1 cellular context compared by ENCODE assay signal in the genomic region with DNA sequence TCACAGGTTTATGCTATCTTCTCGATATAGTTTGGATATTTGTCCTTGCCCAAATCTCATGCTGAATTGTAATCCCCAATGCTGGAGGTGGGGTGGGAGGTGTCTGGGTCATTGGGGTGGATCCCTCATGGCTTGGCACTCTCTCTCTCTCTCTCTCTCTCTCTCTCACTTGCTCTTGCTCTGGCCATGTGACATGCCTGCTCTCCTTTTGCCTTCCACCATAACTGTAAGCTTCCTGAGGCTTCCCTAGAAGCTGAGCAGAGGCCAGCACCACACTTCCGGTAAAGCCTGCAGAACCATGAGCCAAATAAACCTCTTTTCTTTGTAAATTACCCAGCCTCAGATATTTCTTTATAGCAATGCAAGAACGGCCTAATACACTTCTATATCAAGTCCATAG.
TF ChIP-seq lines count a peak whose summit lies in the region.

No MANE protein-coding gene starts in this region.

TF ChIP-seq in WTC11, 78 proteins besides CTCF, POLR2A, EP300 and RAD21 (continued from another document):
- TF ChIP-seq, protein P1, sequence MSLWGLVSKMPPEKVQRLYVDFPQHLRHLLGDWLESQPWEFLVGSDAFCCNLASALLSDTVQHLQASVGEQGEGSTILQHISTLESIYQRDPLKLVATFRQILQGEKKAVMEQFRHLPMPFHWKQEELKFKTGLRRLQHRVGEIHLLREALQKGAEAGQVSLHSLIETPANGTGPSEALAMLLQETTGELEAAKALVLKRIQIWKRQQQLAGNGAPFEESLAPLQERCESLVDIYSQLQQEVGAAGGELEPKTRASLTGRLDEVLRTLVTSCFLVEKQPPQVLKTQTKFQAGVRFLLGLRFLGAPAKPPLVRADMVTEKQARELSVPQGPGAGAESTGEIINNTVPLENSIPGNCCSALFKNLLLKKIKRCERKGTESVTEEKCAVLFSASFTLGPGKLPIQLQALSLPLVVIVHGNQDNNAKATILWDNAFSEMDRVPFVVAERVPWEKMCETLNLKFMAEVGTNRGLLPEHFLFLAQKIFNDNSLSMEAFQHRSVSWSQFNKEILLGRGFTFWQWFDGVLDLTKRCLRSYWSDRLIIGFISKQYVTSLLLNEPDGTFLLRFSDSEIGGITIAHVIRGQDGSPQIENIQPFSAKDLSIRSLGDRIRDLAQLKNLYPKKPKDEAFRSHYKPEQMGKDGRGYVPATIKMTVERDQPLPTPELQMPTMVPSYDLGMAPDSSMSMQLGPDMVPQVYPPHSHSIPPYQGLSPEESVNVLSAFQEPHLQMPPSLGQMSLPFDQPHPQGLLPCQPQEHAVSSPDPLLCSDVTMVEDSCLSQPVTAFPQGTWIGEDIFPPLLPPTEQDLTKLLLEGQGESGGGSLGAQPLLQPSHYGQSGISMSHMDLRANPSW (CRISPR knock-in tag; conservative IDR thresholded peaks at IDR 0.05; ENCODE audit: low read depth) = no peak
